7 cellular contexts compared by ENCODE assay signal in the genomic region with DNA sequence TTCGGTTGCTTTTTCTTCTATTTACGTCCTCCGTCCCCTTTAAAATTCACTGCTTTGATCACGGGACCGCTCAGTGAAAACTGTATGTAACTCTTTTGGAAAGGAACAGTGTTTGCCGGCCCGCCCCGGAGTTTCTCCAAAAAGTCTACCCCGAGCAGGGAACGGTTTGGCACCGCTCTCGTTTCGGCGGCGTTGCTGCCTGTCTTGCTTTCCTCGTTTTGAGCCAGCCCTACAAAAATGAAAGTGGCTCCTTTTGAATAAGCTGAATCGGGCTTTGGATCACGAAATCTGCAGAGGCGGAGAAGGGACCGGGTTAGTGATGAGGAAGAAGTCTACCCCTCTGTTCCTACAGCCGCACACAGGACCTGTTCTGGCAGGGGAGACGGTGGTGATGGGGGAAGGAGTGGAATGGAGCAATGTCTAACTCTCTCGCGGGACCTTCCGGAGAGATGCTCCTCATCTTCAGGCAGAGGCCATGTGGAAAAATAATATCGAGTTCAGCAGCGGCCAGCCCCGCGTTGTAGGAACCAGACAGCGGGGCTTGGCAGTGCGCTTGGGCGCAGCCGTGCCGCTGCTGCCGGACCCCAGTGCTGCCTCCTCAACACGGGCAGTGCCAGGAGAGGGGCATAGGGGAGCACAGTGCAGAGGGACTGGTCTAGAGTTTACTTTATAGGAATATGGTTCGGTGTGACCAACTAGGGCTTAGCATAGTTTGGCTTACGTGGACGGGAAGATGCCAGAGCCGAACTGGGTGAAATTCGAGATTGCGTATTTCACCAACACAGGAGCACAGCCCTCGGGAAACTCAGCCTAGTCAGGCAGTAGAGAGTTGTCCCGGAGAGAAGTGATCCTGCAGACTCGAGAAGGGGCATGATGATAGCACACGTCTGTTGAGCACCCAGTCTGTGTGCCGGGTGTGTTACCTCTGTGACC. TPM values are rescaled to one million over a fixed set of nuclear protein-coding genes. Genes with fewer than 3 reads are reported as not detected.
DNase-seq lines count a peak whose midpoint lies in the region; ATAC-seq, FAIRE-seq and TF ChIP-seq lines count a peak whose summit lies in the region.

No MANE protein-coding gene starts in this region.

- H3K79me2 ChIP-seq in astrocyte (ENCODE audit: insufficient read depth, low read length): peaks cover 23% of the 10 kb centered on the region

- H3K36me3 ChIP-seq in astrocyte (ENCODE audit: insufficient read depth, low read length) (no peaks in the 10 kb centered on the region), gastrocnemius medialis (no peaks in the 10 kb centered on the region)

- peak overlapping the region; percentile 74 for H3K4me3 ChIP-seq in astrocyte (ENCODE audit: insufficient read depth, low read depth, low read length)
- peak overlapping the region; percentile 39 for H3K4me3 ChIP-seq in iPS-11a (ENCODE audit: low read depth, low read length)
- peak overlapping the region; percentile 68 to 74 (median 71) for H3K4me3 ChIP-seq in gastrocnemius medialis

- H3K4me1 ChIP-seq in astrocyte (ENCODE audit: insufficient read depth, low read length) (peaks cover 24% of the 10 kb centered on the region), gastrocnemius medialis (peaks cover 24 to 28% of the 10 kb centered on the region in 2 donors)

- no peak overlapping the region for H3K27ac Mint-ChIP-seq in astrocyte (ENCODE audit: unreplicated experiment)

- peak overlapping the region; percentile 81 for H2AFZ ChIP-seq in astrocyte (ENCODE audit: low read depth, low read length)

- no peaks in the 10 kb centered on the region for H3K9me3 Mint-ChIP-seq in astrocyte (ENCODE audit: unreplicated experiment)

- peaks cover 20% of the 10 kb centered on the region for H3K4me1 Mint-ChIP-seq in astrocyte (ENCODE audit: low read depth, unreplicated experiment)

- no peak for TF ChIP-seq POLR2A in gastrocnemius medialis (IDR thresholded peaks at IDR 0.05)

- DNase-seq in LHCN-M2 (ENCODE audit: low read depth) (peak; percentile 47), astrocyte (ENCODE audit: low read depth) (no peak), gastrocnemius medialis (peak; percentile 26 to 43), RKO (ENCODE audit: low spot score) (no peak)
- DNase-seq in stimulated activated CD4-positive, alpha-beta T cell treated with anti-CD3 and anti-CD28 coated beads, Interleukin-4, amount 100 ng/mL, for 1 hour: no peak
- no peak for DNase-seq in NK-92 treated with Interleukin-12 subunit alpha and Interleukin-12 subunit beta, amount 100 ng/mL, for 24 hours (lab: John Stamatoyannopoulos, UW)

- H3K27me3 ChIP-seq in astrocyte (ENCODE audit: insufficient read depth, low read length): peaks cover 5% of the 10 kb centered on the region
- H3K27me3 ChIP-seq in gastrocnemius medialis: no peaks in the 10 kb centered on the region

- H3K27ac ChIP-seq in astrocyte (ENCODE audit: low read depth, low read length) (no peak overlapping the region), gastrocnemius medialis (peak overlapping the region; percentile 69 to 73 (median 70))

- peak overlapping the region; percentile 74 for H3K9ac ChIP-seq in astrocyte (ENCODE audit: low read length)

- peaks cover 12% of the 10 kb centered on the region for H3K36me3 Mint-ChIP-seq in astrocyte (ENCODE audit: low read depth, unreplicated experiment)

- in situ Hi-C loops in gastrocnemius medialis (cut with MboI; ENCODE audit: low sequenced_read_pairs in 4 of 4): no loop called here

- H3K9me3 ChIP-seq in astrocyte (ENCODE audit: insufficient read depth, low read depth, low read length) (no peaks in the 10 kb centered on the region), gastrocnemius medialis (no peaks in the 10 kb centered on the region)

- no peak for TF ChIP-seq CTCF in astrocyte (IDR thresholded peaks at IDR 0.05; ENCODE audit: insufficient read depth, low read depth, low read length)
- no peak for TF ChIP-seq CTCF in gastrocnemius medialis (IDR thresholded peaks at IDR 0.05 in 4 of 5, conservative IDR thresholded peaks at IDR 0.05 in 1 of 5)

- H3K4me3 Mint-ChIP-seq in astrocyte (ENCODE audit: unreplicated experiment): peak overlapping the region; percentile 87

- ATAC-seq in gastrocnemius medialis: peak; percentile 41 to 54

- peaks cover 52% of the 10 kb centered on the region for H3K27me3 Mint-ChIP-seq in astrocyte (ENCODE audit: low read depth, unreplicated experiment)

- intact Hi-C loops in gastrocnemius medialis (cut with DNase I; ENCODE audit: low total_unique reads): loop anchor here (5.0 to 10.0 kb wide), 2 partner anchors 85 to 102 kb away; a partner anchor contains a TSS

- no peak for FAIRE-seq in astrocyte (lab: Jason Lieb, UNC)

- peaks cover 43% of the 10 kb centered on the region for H4K20me1 ChIP-seq in astrocyte (ENCODE audit: insufficient read depth, low read length)

- peak overlapping the region; percentile 94 for H3K4me2 ChIP-seq in astrocyte (ENCODE audit: low read length)

RNA-seq across cellular contexts. Expression of a gene that starts 1.4 kb away (rescaled TPM):
- total RNA-seq in LHCN-M2 (2014; rRNA removed): 1,894 and 1,897 TPM in 2 replicates
- 484 TPM for polyA plus RNA-seq in LHCN-M2 (2012)
- 34.9 and 89.8 TPM in 2 replicates for total RNA-seq in astrocyte
- 10 to 100 TPM; 14.2 to 23.2 (median 17.2) TPM for total RNA-seq in gastrocnemius medialis

RNA-seq across cellular contexts. Expression of a gene that starts 8.3 kb away (rescaled TPM):
- total RNA-seq in LHCN-M2 (2014; rRNA removed) (not detected in 2 replicates), astrocyte (not detected in 2 replicates), gastrocnemius medialis (not detected)
- polyA plus RNA-seq in LHCN-M2 (2012): 0.10 TPM

Comparison
In these comparisons a context has a peak if more than half of its experiments do, and no peak if none do; other contexts are left out.
1. DNase-seq: peak in LHCN-M2 (single experiment) and gastrocnemius medialis (2 of 2); none in astrocyte (single experiment), RKO (single experiment), stimulated activated CD4-positive, alpha-beta T cell treated with anti-CD3 and anti-CD28 coated beads, Interleukin-4, amount 100 ng/mL, for 1 hour (single experiment) and NK-92 treated with Interleukin-12 subunit alpha and Interleukin-12 subunit beta, amount 100 ng/mL, for 24 hours (single experiment).
2. RNA of a gene that starts 1.4 kb away (total RNA-seq): 1,894 to 1,897 TPM in LHCN-M2; 34.9 to 89.8 TPM in astrocyte and 14.2 to 23.2 TPM in gastrocnemius medialis; every median in the first group is over 10 times any median in the second.
3. Peak in every context shown above with its lines, with median percentiles within 50 percentile points of each other: H3K4me3 ChIP-seq.